Comparison of ENCODE assay signal across 8 cellular contexts in genomic region chr3:40456940-40457823, GRCh38. TPM values are rescaled to one million over a fixed set of nuclear protein-coding genes. Genes with fewer than 3 reads are reported as not detected.
DNase-seq lines count a peak whose midpoint lies in the region; ATAC-seq and TF ChIP-seq lines count a peak whose summit lies in the region.

RPL14 (plus strand) TSS chr3:40457339; CDS start chr3:40457472, 133 bp downstream.

- peaks cover 9% of the 10 kb centered on the region for H3K79me2 ChIP-seq in parathyroid adenoma

- WGBS in tibial nerve, 2 donors, result 0 to 1% methylated on average over 47 to 56 of the region's 79 CpGs

- peak within 1 kb of the TSS; percentile 88 for H2AFZ ChIP-seq in parathyroid adenoma

- peak; percentile 89 for DNase-seq in GM12864 (ENCODE audit: low read depth)
- peak; percentile 83 for DNase-seq in NCI-H128 (lab: John Stamatoyannopoulos, UW; ENCODE audit: unreplicated experiment)
- peak; percentile 94 for DNase-seq in SW480 (ENCODE audit: low spot score)
- DNase-seq in adipocyte (ENCODE audit: low read depth), result peak; percentile 99
- DNase-seq in cardiac muscle cell (ENCODE audit: low read depth in 1 of 2, low spot score in 1 of 2), result peak; percentile 97 to 98
- DNase-seq in tibial nerve (ENCODE audit: low spot score in 2 of 2), result peak; percentile 93 to 96

- peak; percentile 88 to 92 for TF ChIP-seq POLR2A in tibial nerve (IDR thresholded peaks at IDR 0.05)

- ATAC-seq in HG02678 (IDR thresholded peaks at IDR 0.05; ENCODE audit: unreplicated experiment), result peak; percentile 66

- peak within 1 kb of the TSS; percentile 77 for H3K4me2 ChIP-seq in parathyroid adenoma (ENCODE audit: low read length)

- H3K36me3 ChIP-seq in adipocyte (ENCODE audit: control insufficient read depth, insufficient read depth, low read length, severe bottlenecking), result peaks cover 39% of the 10 kb centered on the region
- peaks cover 30% of the 10 kb centered on the region for H3K36me3 ChIP-seq in cardiac muscle cell
- no peaks in the 10 kb centered on the region for H3K36me3 ChIP-seq in parathyroid adenoma (ENCODE audit: control insufficient read depth, insufficient read depth, low read length)
- H3K36me3 ChIP-seq in tibial nerve, result peaks cover 0 to 40% (median 24%) of the 10 kb centered on the region in 3 donors

- H3K4me3 ChIP-seq in GM12864 (ENCODE audit: low read depth, low read length) (peak within 1 kb of the TSS; percentile 90), adipocyte (ENCODE audit: low read length) (peak within 1 kb of the TSS; percentile 96), cardiac muscle cell (peak within 1 kb of the TSS; percentile 67), parathyroid adenoma (ENCODE audit: low read depth, low read length) (peak within 1 kb of the TSS; percentile 95), tibial nerve (peak within 1 kb of the TSS; percentile 82 to 99 (median 90))

- H3K4me1 ChIP-seq in adipocyte (ENCODE audit: control insufficient read depth, insufficient read depth, low read length) (peaks cover 26% of the 10 kb centered on the region), cardiac muscle cell (ENCODE audit: low read depth) (peaks cover 3% of the 10 kb centered on the region), parathyroid adenoma (peaks cover 13% of the 10 kb centered on the region), tibial nerve (peaks cover 4 to 52% (median 23%) of the 10 kb centered on the region in 4 donors)

- H3K9me3 ChIP-seq in adipocyte (ENCODE audit: control insufficient read depth, low read length) (no peaks in the 10 kb centered on the region), cardiac muscle cell (ENCODE audit: low read depth) (no peaks in the 10 kb centered on the region), parathyroid adenoma (ENCODE audit: control insufficient read depth, low read length) (no peaks in the 10 kb centered on the region), tibial nerve (no peaks in the 10 kb centered on the region)

- no peaks in the 10 kb centered on the region for H3K27me3 ChIP-seq in adipocyte (replicated peaks; ENCODE audit: control insufficient read depth, insufficient read depth, low read length)
- no peaks in the 10 kb centered on the region for H3K27me3 ChIP-seq in cardiac muscle cell
- H3K27me3 ChIP-seq in parathyroid adenoma (ENCODE audit: control insufficient read depth, insufficient read depth, low read length), result no peaks in the 10 kb centered on the region
- H3K27me3 ChIP-seq in tibial nerve, result no peaks in the 10 kb centered on the region

- H3K27ac ChIP-seq in cardiac muscle cell (peak within 1 kb of the TSS; percentile 89), parathyroid adenoma (peak within 1 kb of the TSS; percentile 76), tibial nerve (peak within 1 kb of the TSS; percentile 59 to 96 (median 94))

- H3K9ac ChIP-seq in adipocyte (ENCODE audit: low read length) (peak within 1 kb of the TSS; percentile 99), parathyroid adenoma (peak within 1 kb of the TSS; percentile 47)

- peak; percentile 87 to 98 for TF ChIP-seq EP300 in tibial nerve (IDR thresholded peaks at IDR 0.05)

- TF ChIP-seq CTCF in GM12864 (IDR thresholded peaks at IDR 0.05; ENCODE audit: low read depth, low read length, missing control alignments) (no peak), cardiac muscle cell (IDR thresholded peaks at IDR 0.05; ENCODE audit: low read depth, low read length) (no peak), parathyroid adenoma (IDR thresholded peaks at IDR 0.05) (no peak), tibial nerve (IDR thresholded peaks at IDR 0.05) (peak in 2 of 5 experiments; percentile 43 to 44)

RNA-seq across cellular contexts. Expression of gene RPL14, which starts in this region (rescaled TPM):
- total RNA-seq in cardiac muscle cell, result 427 and 486 TPM in 2 replicates
- polyA plus RNA-seq in cardiac muscle cell, result 408 and 465 TPM in 2 replicates
- total RNA-seq in tibial nerve, result 100 to 1,000 TPM; 263 to 397 (median 270) TPM

Comparison
In these comparisons a context has a peak if more than half of its experiments do, and no peak if none do; other contexts are left out.
1. Peak in every context shown above with its lines: DNase-seq, ATAC-seq, H3K4me3 ChIP-seq and H3K27ac ChIP-seq.